Comparison of ENCODE assay signal across 21 cellular contexts in the genomic region with DNA sequence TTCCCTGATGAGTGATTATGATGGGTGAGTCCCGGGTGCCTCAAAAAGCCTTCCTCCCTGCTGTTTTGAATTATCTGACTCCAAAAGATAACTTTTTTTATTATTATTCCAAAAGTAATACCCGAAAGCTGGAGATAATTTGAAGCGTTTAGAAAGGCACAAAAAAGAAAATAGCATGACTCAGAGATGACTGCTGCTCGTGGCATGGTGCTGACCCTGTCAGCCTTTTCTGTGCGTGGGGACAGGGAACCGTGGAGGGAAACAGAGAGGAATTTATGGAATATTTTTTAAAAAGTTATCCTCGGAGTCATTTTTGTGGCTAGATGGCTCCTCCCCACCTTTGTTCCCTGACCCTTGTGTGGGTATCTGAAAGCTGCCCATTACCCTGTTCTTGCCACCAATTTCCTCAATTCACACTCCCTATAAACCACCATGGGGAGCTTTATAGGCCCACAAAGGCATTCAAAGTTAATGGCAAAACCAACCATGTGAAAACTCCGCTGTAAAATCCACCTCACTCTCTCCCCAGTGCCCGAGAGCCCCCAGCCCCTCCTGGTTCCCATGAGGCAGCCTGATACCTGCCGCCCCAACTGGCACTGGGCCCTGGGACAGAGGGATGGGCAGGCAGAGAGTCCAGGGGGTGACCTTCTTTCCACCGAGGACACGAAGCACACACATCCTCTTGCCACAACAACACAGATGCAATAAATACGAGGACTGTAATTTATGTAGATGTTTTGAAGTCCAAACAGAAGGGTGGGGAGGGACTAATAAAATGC. TPM values are rescaled to one million over a fixed set of nuclear protein-coding genes. Genes with fewer than 3 reads are reported as not detected.
"Had no signal": no experiment of that assay in that cellular context is flagged by ENCODE, and none has a peak within 500 bp of the region (broad histone marks: within the 10 kb centered on the region; RNA-seq: fewer than 3 reads in every experiment).

No MANE protein-coding gene starts in this region.

- H3K4me1 ChIP-seq: breast epithelium, left lung had no signal

- H3K4me1 Mint-ChIP-seq: activated B cell treated with CpG ODN at 0.5 μM for 24 hours; activated CD4-positive, alpha-beta T cell treated with anti-CD3 and anti-CD28 coated beads, Interleukin-2, amount 10 ng/mL, durations not matched to agents 24 days and 14 days; activated naive CD8-positive, alpha-beta T cell treated with anti-CD3 and anti-CD28 coated beads, Interleukin-2, amount 10 ng/mL, durations not matched to agents 7 days and 5 days; natural killer cell had no signal

- H3K27me3 ChIP-seq: neutrophil, thyroid gland had no signal

- H3K36me3 ChIP-seq: breast epithelium, left lung, neutrophil, thyroid gland had no signal

- H3K9me3 Mint-ChIP-seq: activated B cell treated with CpG ODN at 0.5 μM for 24 hours; activated CD4-positive, alpha-beta T cell treated with anti-CD3 and anti-CD28 coated beads, Interleukin-2, amount 10 ng/mL, durations not matched to agents 24 days and 14 days; activated naive CD8-positive, alpha-beta T cell treated with anti-CD3 and anti-CD28 coated beads, Interleukin-2, amount 10 ng/mL, durations not matched to agents 7 days and 5 days; activated T-helper 1 cell treated with anti-CD3 and anti-CD28 coated beads, Interleukin-12 subunit alpha, Interleukin-12 subunit beta, Interleukin-2, Interleukin-4 antibody, amounts not matched to agents 30 ng/mL and 10 ng/mL and 1 ng/mL, durations not matched to agents 14 hours and 24 hours and 36 hours; effector memory CD8-positive, alpha-beta T cell; natural killer cell; stimulated activated effector memory CD8-positive, alpha-beta T cell treated with anti-CD3 and anti-CD28 coated beads, Interleukin-12 subunit alpha, Interleukin-12 subunit beta, amount 100 ng/mL, for 72 hours had no signal

- H3K27me3 Mint-ChIP-seq: activated B cell treated with CpG ODN at 0.5 μM for 24 hours; activated CD4-positive, alpha-beta T cell treated with anti-CD3 and anti-CD28 coated beads, Interleukin-2, amount 10 ng/mL, durations not matched to agents 24 days and 14 days had no signal

- ATAC-seq: activated CD8-positive, alpha-beta T cell treated with anti-CD3 and anti-CD28 coated beads, Interleukin-2, amount 10 ng/mL, durations not matched to agents 7 days and 5 days; effector memory CD8-positive, alpha-beta T cell; left lung; natural killer cell; stimulated activated effector memory CD8-positive, alpha-beta T cell treated with anti-CD3 and anti-CD28 coated beads, Interleukin-12 subunit alpha, Interleukin-12 subunit beta, amount 100 ng/mL, for 72 hours had no signal

- DNase-seq: activated B cell treated with CpG ODN at 0.5 μM for 24 hours; activated CD4-positive, alpha-beta T cell treated with anti-CD3 and anti-CD28 coated beads, Interleukin-2, amount 10 ng/mL, durations not matched to agents 24 days and 14 days; activated CD8-positive, alpha-beta memory T cell treated with anti-CD3 and anti-CD28 coated beads, Interleukin-2, amount 50 U/mL, for 4 hours; activated CD8-positive, alpha-beta T cell treated with anti-CD3 and anti-CD28 coated beads, Interleukin-2, amount 10 ng/mL, durations not matched to agents 7 days and 5 days; activated naive CD8-positive, alpha-beta T cell treated with anti-CD3 and anti-CD28 coated beads, Interleukin-2, amount 10 ng/mL, durations not matched to agents 7 days and 5 days; aorta; dermis blood vessel endothelial cell; effector memory CD8-positive, alpha-beta T cell; head of caudate nucleus; left lung; mammary epithelial cell; natural killer cell; SW 1271; thyroid gland had no signal

- H3K36me3 Mint-ChIP-seq: activated naive CD8-positive, alpha-beta T cell treated with anti-CD3 and anti-CD28 coated beads, Interleukin-2, amount 10 ng/mL, durations not matched to agents 7 days and 5 days; natural killer cell; stimulated activated effector memory CD8-positive, alpha-beta T cell treated with anti-CD3 and anti-CD28 coated beads, Interleukin-12 subunit alpha, Interleukin-12 subunit beta, amount 100 ng/mL, for 72 hours had no signal

- H3K27ac ChIP-seq: breast epithelium, left lung, neutrophil, parathyroid adenoma, thyroid gland had no signal

- H3K9me3 ChIP-seq: breast epithelium, left lung, neutrophil, thyroid gland had no signal

- H3K27ac Mint-ChIP-seq: activated B cell treated with CpG ODN at 0.5 μM for 24 hours; activated CD4-positive, alpha-beta T cell treated with anti-CD3 and anti-CD28 coated beads, Interleukin-2, amount 10 ng/mL, durations not matched to agents 24 days and 14 days; activated CD8-positive, alpha-beta T cell treated with anti-CD3 and anti-CD28 coated beads, Interleukin-2, amount 10 ng/mL, durations not matched to agents 7 days and 5 days; activated naive CD8-positive, alpha-beta T cell treated with anti-CD3 and anti-CD28 coated beads, Interleukin-2, amount 10 ng/mL, durations not matched to agents 7 days and 5 days; activated T-helper 1 cell treated with anti-CD3 and anti-CD28 coated beads, Interleukin-12 subunit alpha, Interleukin-12 subunit beta, Interleukin-2, Interleukin-4 antibody, amounts not matched to agents 30 ng/mL and 10 ng/mL and 1 ng/mL, durations not matched to agents 14 hours and 24 hours and 36 hours; effector memory CD8-positive, alpha-beta T cell; natural killer cell; stimulated activated effector memory CD8-positive, alpha-beta T cell treated with anti-CD3 and anti-CD28 coated beads, Interleukin-12 subunit alpha, Interleukin-12 subunit beta, amount 100 ng/mL, for 72 hours had no signal

- H3K4me3 Mint-ChIP-seq: activated B cell treated with CpG ODN at 0.5 μM for 24 hours; activated CD4-positive, alpha-beta T cell treated with anti-CD3 and anti-CD28 coated beads, Interleukin-2, amount 10 ng/mL, durations not matched to agents 24 days and 14 days; activated CD8-positive, alpha-beta T cell treated with anti-CD3 and anti-CD28 coated beads, Interleukin-2, amount 10 ng/mL, durations not matched to agents 7 days and 5 days; activated naive CD8-positive, alpha-beta T cell treated with anti-CD3 and anti-CD28 coated beads, Interleukin-2, amount 10 ng/mL, durations not matched to agents 7 days and 5 days; activated T-helper 1 cell treated with anti-CD3 and anti-CD28 coated beads, Interleukin-12 subunit alpha, Interleukin-12 subunit beta, Interleukin-2, Interleukin-4 antibody, amounts not matched to agents 30 ng/mL and 10 ng/mL and 1 ng/mL, durations not matched to agents 14 hours and 24 hours and 36 hours; effector memory CD8-positive, alpha-beta T cell; natural killer cell; stimulated activated effector memory CD8-positive, alpha-beta T cell treated with anti-CD3 and anti-CD28 coated beads, Interleukin-12 subunit alpha, Interleukin-12 subunit beta, amount 100 ng/mL, for 72 hours had no signal

- H3K4me3 ChIP-seq: breast epithelium, left lung, thyroid gland had no signal

RNA-seq across cellular contexts. Expression of gene IGSF21, which starts 37.5 kb away (rescaled TPM):
- total RNA-seq: activated B cell treated with CpG ODN at 0.5 μM for 24 hours; activated CD4-positive, alpha-beta T cell treated with anti-CD3 and anti-CD28 coated beads, Interleukin-2, amount 10 ng/mL, durations not matched to agents 24 days and 14 days; activated CD8-positive, alpha-beta T cell treated with anti-CD3 and anti-CD28 coated beads, Interleukin-2, amount 10 ng/mL, durations not matched to agents 7 days and 5 days; activated naive CD8-positive, alpha-beta T cell treated with anti-CD3 and anti-CD28 coated beads, Interleukin-2, amount 10 ng/mL, durations not matched to agents 7 days and 5 days; activated T-helper 1 cell treated with anti-CD3 and anti-CD28 coated beads, Interleukin-12 subunit alpha, Interleukin-12 subunit beta, Interleukin-2, Interleukin-4 antibody, amounts not matched to agents 30 ng/mL and 10 ng/mL and 1 ng/mL, durations not matched to agents 14 hours and 24 hours and 36 hours; dermis blood vessel endothelial cell; fibroblast of lung; mammary epithelial cell; natural killer cell; T-helper 2 cell treated with Interferon-gamma antibody and Interleukin-4, amounts not matched to agents 100 ng/mL and 5 ng/mL, for 36 hours had no signal
- polyA plus RNA-seq: fibroblast of lung, mammary epithelial cell had no signal
